ENCODE assay signal across 13 cellular contexts in the genomic region with DNA sequence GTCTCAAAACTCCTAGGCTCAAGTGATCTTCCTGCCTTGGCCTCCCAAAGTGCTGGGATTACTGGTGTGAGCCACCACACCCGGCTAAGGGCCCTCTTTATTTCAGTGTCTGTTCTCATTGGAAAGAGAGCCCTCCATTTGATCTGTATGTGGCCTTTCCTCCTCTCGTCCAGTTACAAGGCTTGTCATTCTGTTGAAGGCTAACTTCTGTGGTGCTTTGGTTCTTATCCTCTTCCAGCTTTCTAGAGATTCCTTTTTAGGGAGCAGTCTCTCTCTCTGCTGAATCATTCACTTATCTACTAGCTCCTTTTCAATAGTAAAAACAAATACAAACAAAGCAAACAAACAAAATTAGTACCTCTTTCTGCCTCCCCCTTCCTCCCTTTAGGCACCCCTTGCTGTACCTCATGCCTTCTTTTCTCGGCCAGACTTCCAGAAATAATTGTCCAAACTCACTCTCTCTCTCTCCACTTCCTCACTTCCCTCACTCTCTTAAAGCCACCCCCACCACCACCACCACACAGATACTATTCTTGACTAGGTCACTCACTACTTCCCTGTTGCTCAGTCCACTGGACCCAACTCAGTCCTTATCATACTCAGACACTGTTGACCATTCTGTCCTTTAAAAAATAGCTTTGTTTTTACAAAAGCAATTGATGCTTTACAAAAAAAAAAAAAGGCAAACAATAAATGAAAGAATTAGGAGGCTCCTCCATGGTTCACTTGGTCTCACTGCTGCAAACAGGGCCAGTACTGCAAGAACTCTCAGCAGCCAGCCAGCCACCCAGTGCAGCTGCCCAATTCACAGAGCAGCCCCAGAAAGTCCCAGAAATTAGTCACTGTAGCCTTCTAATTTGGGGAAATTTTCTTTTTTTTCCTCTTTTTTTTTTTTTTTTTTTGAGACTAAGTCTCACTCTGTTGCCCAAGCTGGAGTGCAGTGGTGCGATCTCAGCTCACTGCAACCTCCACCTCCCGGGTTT. TPM values are rescaled to one million over a fixed set of nuclear protein-coding genes. Genes with fewer than 3 reads are reported as not detected.
DNase-seq lines count a peak whose midpoint lies in the region; ATAC-seq and TF ChIP-seq lines count a peak whose summit lies in the region.
"Had no signal": no experiment of that assay in that cellular context is flagged by ENCODE, and none has a peak within 500 bp of the region (broad histone marks: within the 10 kb centered on the region; RNA-seq: fewer than 3 reads in every experiment).

No MANE protein-coding gene starts in this region.

- no peak overlapping the region for H3K4me3 Mint-ChIP-seq in stimulated activated effector memory CD8-positive, alpha-beta T cell treated with anti-CD3 and anti-CD28 coated beads, Interleukin-12 subunit alpha, Interleukin-12 subunit beta, amount 100 ng/mL, for 72 hours
- H3K4me3 Mint-ChIP-seq in glutamatergic neuron (ENCODE audit: unreplicated experiment), result no peak overlapping the region
- H3K4me3 Mint-ChIP-seq: activated CD4-positive, alpha-beta memory T cell treated with anti-CD3 and anti-CD28 coated beads for 36 hours; activated naive CD4-positive, alpha-beta T cell treated with anti-CD3 and anti-CD28 coated beads, Interleukin-2, amount 50 U/mL, for 24 hours had no signal

- ATAC-seq in stimulated activated effector memory CD8-positive, alpha-beta T cell treated with anti-CD3 and anti-CD28 coated beads, Interleukin-12 subunit alpha, Interleukin-12 subunit beta, amount 100 ng/mL, for 72 hours, result no peak
- ATAC-seq in HG02571 (IDR thresholded peaks at IDR 0.05; ENCODE audit: unreplicated experiment), result no peak

- H3K36me3 Mint-ChIP-seq in stimulated activated effector memory CD8-positive, alpha-beta T cell treated with anti-CD3 and anti-CD28 coated beads, Interleukin-12 subunit alpha, Interleukin-12 subunit beta, amount 100 ng/mL, for 72 hours, result no peaks in the 10 kb centered on the region
- no peaks in the 10 kb centered on the region for H3K36me3 Mint-ChIP-seq in glutamatergic neuron (ENCODE audit: unreplicated experiment)
- H3K36me3 Mint-ChIP-seq: activated CD4-positive, alpha-beta memory T cell treated with anti-CD3 and anti-CD28 coated beads for 36 hours; activated naive CD4-positive, alpha-beta T cell treated with anti-CD3 and anti-CD28 coated beads, Interleukin-2, amount 50 U/mL, for 24 hours had no signal

- H3K27ac Mint-ChIP-seq in stimulated activated effector memory CD8-positive, alpha-beta T cell treated with anti-CD3 and anti-CD28 coated beads, Interleukin-12 subunit alpha, Interleukin-12 subunit beta, amount 100 ng/mL, for 72 hours, result peak overlapping the region; percentile 8
- H3K27ac Mint-ChIP-seq in glutamatergic neuron (ENCODE audit: unreplicated experiment), result no peak overlapping the region
- H3K27ac Mint-ChIP-seq: activated CD4-positive, alpha-beta memory T cell treated with anti-CD3 and anti-CD28 coated beads for 36 hours; activated naive CD4-positive, alpha-beta T cell treated with anti-CD3 and anti-CD28 coated beads, Interleukin-2, amount 50 U/mL, for 24 hours had no signal

- no peaks in the 10 kb centered on the region for H3K9me3 Mint-ChIP-seq in stimulated activated effector memory CD8-positive, alpha-beta T cell treated with anti-CD3 and anti-CD28 coated beads, Interleukin-12 subunit alpha, Interleukin-12 subunit beta, amount 100 ng/mL, for 72 hours
- H3K9me3 Mint-ChIP-seq in glutamatergic neuron (ENCODE audit: unreplicated experiment), result peaks cover 2% of the 10 kb centered on the region
- H3K9me3 Mint-ChIP-seq: activated CD4-positive, alpha-beta memory T cell treated with anti-CD3 and anti-CD28 coated beads for 36 hours; activated naive CD4-positive, alpha-beta T cell treated with anti-CD3 and anti-CD28 coated beads, Interleukin-2, amount 50 U/mL, for 24 hours had no signal

- H3K27me3 Mint-ChIP-seq in glutamatergic neuron (ENCODE audit: unreplicated experiment), result no peaks in the 10 kb centered on the region
- H3K27me3 Mint-ChIP-seq: activated CD4-positive, alpha-beta memory T cell treated with anti-CD3 and anti-CD28 coated beads for 36 hours; activated naive CD4-positive, alpha-beta T cell treated with anti-CD3 and anti-CD28 coated beads, Interleukin-2, amount 50 U/mL, for 24 hours had no signal

- no peak for TF ChIP-seq CTCF in glutamatergic neuron (IDR thresholded peaks at IDR 0.05; ENCODE audit: partially characterized antibody, unreplicated experiment)

- DNase-seq in SIG-M5 treated with dmso at 0.1 percent for 504 hours (lab: John Stamatoyannopoulos, UW; ENCODE audit: unreplicated experiment), result peak; percentile 44
- no peak for DNase-seq in SIG-M5 (lab: John Stamatoyannopoulos, UW)
- peak; percentile 75 for DNase-seq in SKM-1 treated with dmso at 0.1 percent for 144 hours (lab: John Stamatoyannopoulos, UW; ENCODE audit: unreplicated experiment)
- DNase-seq in iris pigment epithelial cell (ENCODE audit: low read depth), result peak; percentile 16
- DNase-seq in stimulated activated effector memory CD8-positive, alpha-beta T cell treated with anti-CD3 and anti-CD28 coated beads, Interleukin-12 subunit alpha, Interleukin-12 subunit beta, amount 100 ng/mL, for 72 hours (ENCODE audit: low spot score in 2 of 2), result no peak
- DNase-seq in NCI-H1930 (lab: John Stamatoyannopoulos, UW), result no peak
- DNase-seq in glutamatergic neuron, result no peak
- DNase-seq: activated CD4-positive, alpha-beta memory T cell treated with anti-CD3 and anti-CD28 coated beads for 36 hours; colonic mucosa; occipital lobe; stimulated activated CD4-positive, alpha-beta T cell treated with anti-CD3 and anti-CD28 coated beads, Interleukin-2, amount 100 ng/mL, for 24 hours had no signal

- peaks cover 16% of the 10 kb centered on the region for H3K4me1 Mint-ChIP-seq in stimulated activated effector memory CD8-positive, alpha-beta T cell treated with anti-CD3 and anti-CD28 coated beads, Interleukin-12 subunit alpha, Interleukin-12 subunit beta, amount 100 ng/mL, for 72 hours
- peaks cover 16% of the 10 kb centered on the region for H3K4me1 Mint-ChIP-seq in glutamatergic neuron (ENCODE audit: low read depth, unreplicated experiment)

RNA-seq across cellular contexts. Expression of gene RAB11A, which starts 31.7 kb away (rescaled TPM):
- total RNA-seq in glutamatergic neuron (ENCODE audit: unreplicated experiment), result 197 TPM

RNA-seq across cellular contexts. Expression of gene DENND4A, which starts 45.5 kb away (rescaled TPM):
- total RNA-seq in glutamatergic neuron (ENCODE audit: unreplicated experiment), result 23.7 TPM

Comparison
In these comparisons a context has a peak if more than half of its experiments do, and no peak if none do; other contexts are left out.
1. DNase-seq: peak in SIG-M5 treated with dmso at 0.1 percent for 504 hours (single experiment), SKM-1 treated with dmso at 0.1 percent for 144 hours (single experiment) and iris pigment epithelial cell (single experiment); none in SIG-M5 (single experiment), stimulated activated effector memory CD8-positive, alpha-beta T cell treated with anti-CD3 and anti-CD28 coated beads, Interleukin-12 subunit alpha, Interleukin-12 subunit beta, amount 100 ng/mL, for 72 hours (0 of 2), NCI-H1930 (0 of 2) and glutamatergic neuron (single experiment).